ENCODE assay signal across 32 cellular contexts in the genomic region with DNA sequence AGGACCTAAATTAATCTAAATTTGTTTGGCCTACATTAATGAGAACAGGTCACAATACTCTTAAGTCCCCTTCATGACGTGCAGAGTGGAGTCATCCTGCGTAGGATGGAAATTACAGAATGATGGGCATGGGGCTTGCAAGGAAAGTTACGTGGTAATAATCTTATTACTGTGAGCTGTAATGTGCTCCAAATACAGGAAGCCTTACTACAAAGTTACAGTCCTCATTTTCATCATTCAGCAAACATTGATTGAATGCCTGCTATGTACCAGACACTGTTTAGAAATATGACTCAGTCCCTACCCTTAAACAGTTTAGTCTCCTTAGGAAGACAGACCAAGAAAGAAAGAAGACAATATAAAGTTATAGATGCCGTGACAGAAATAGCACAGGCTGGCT. TPM values are rescaled to one million over a fixed set of nuclear protein-coding genes. Genes with fewer than 3 reads are reported as not detected.
DNase-seq lines count a peak whose midpoint lies in the region; ATAC-seq and TF ChIP-seq lines count a peak whose summit lies in the region.
"Had no signal": no experiment of that assay in that cellular context is flagged by ENCODE, and none has a peak within 500 bp of the region (broad histone marks: within the 10 kb centered on the region; RNA-seq: fewer than 3 reads in every experiment).

No MANE protein-coding gene starts in this region.

- no peak overlapping the region for H3K4me2 ChIP-seq in SK-N-SH

- TF ChIP-seq EP300 in SK-N-SH (IDR thresholded peaks at IDR 0.05; ENCODE audit: borderline replicate concordance in 1 of 2, low read depth in 1 of 2, low read length in 1 of 2) = no peak
- TF ChIP-seq EP300 in ovary (IDR thresholded peaks at IDR 0.05) = no peak

- no peak for TF ChIP-seq POLR2A in ovary (IDR thresholded peaks at IDR 0.05)

- no peak for DNase-seq in SK-N-SH
- DNase-seq in choroid plexus epithelial cell (ENCODE audit: low read depth) = peak; percentile 56
- peak; percentile 88 for DNase-seq in iris pigment epithelial cell (ENCODE audit: low read depth)
- DNase-seq in NCI-H1105 treated with DMSO at 0.1 percent for 48 hours (lab: John Stamatoyannopoulos, UW) = no peak
- no peak for DNase-seq in ovary
- DNase-seq: activated CD4-positive, CD25-positive, alpha-beta regulatory T cell; activated T-cell treated with anti-CD3 and anti-CD28 coated beads, Interleukin-2, amount 50 U/mL, for 4 hours; Caco-2; DMS79; GOT3; NCI-H1092; NCI-H187; NCI-H2171; NCI-H510A treated with DMSO at 0.1 percent for 48 hours; NK-92 treated with Interleukin-12 subunit alpha and Interleukin-12 subunit beta, amount 100 ng/mL, for 24 hours; stimulated activated naive CD4-positive, alpha-beta T cell; upper lobe of right lung had no signal

- CTCF ChIA-PET in SK-N-SH (lab: Yijun Ruan, JAX) = interaction anchor here (0.6 to 1.3 kb wide), 4 partner anchors 26 to 457 kb away, joined by 3 to 9 read pairs (median 4); a partner anchor contains a TSS

- no peak for TF ChIP-seq CTCF in SK-N-SH (IDR thresholded peaks at IDR 0.05)
- no peak for TF ChIP-seq CTCF in choroid plexus epithelial cell (conservative IDR thresholded peaks at IDR 0.05; ENCODE audit: low read depth, low read length)
- no peak for TF ChIP-seq CTCF in ovary (IDR thresholded peaks at IDR 0.05)

- no peaks in the 10 kb centered on the region for H3K36me3 ChIP-seq in SK-N-SH (replicated peaks in 1 of 2; ENCODE audit: control insufficient read depth in 1 of 2, insufficient read depth in 2 of 2, low read length in 1 of 2)
- H3K36me3 ChIP-seq in ovary = no peaks in the 10 kb centered on the region
- H3K36me3 ChIP-seq: upper lobe of right lung had no signal

- no peak for TF ChIP-seq RAD21 in SK-N-SH (IDR thresholded peaks at IDR 0.05; ENCODE audit: low read length)

- H3K27ac ChIP-seq in SK-N-SH (ENCODE audit: low read depth in 2 of 2, low read length in 1 of 2) (no peak overlapping the region), ovary (no peak overlapping the region)
- H3K27ac ChIP-seq: 22Rv1, SK-N-MC, skin epidermis, upper lobe of right lung had no signal

- H3K79me2 ChIP-seq in SK-N-SH (ENCODE audit: insufficient read depth) = no peaks in the 10 kb centered on the region

- H4K20me1 ChIP-seq in SK-N-SH (ENCODE audit: insufficient read depth) = no peaks in the 10 kb centered on the region

- H3K9me3 ChIP-seq in SK-N-SH (no peaks in the 10 kb centered on the region), ovary (no peaks in the 10 kb centered on the region)
- H3K9me3 ChIP-seq: Caco-2, upper lobe of right lung had no signal

- H3K27me3 ChIP-seq in SK-N-SH (ENCODE audit: insufficient read depth) (no peaks in the 10 kb centered on the region), ovary (no peaks in the 10 kb centered on the region)
- H3K27me3 ChIP-seq: upper lobe of right lung had no signal

- POLR2A ChIA-PET in SK-N-SH (lab: Yijun Ruan, JAX) = no interaction called here

- no peaks in the 10 kb centered on the region for H3F3A ChIP-seq in SK-N-SH (replicated peaks; ENCODE audit: insufficient read depth)

- intact Hi-C loops in ovary (cut with DNase I) = no loop called here

- H3K4me3 ChIP-seq in SK-N-SH (ENCODE audit: low read depth in 2 of 2, low read length in 1 of 2) (no peak overlapping the region), choroid plexus epithelial cell (ENCODE audit: low read depth, low read length) (no peak overlapping the region), ovary (no peak overlapping the region)
- H3K4me3 ChIP-seq: K562, SK-N-MC, skin epidermis, upper lobe of right lung had no signal

- H2AFZ ChIP-seq in SK-N-SH (ENCODE audit: low read depth) = no peak overlapping the region

- no peaks in the 10 kb centered on the region for H3K9me2 ChIP-seq in SK-N-SH

- 70% methylated on average over 4 of the region's 4 CpGs for WGBS in SK-N-SH (ENCODE audit: low lambda C conversion rate)
- 94 to 98% (median 97%) methylated on average over 4 of the region's 4 CpGs for WGBS in ovary, 3 donors

- no peak overlapping the region for H3K9ac ChIP-seq in SK-N-SH

- ATAC-seq in SK-N-SH treated with all-trans-retinoic acid at 6 μM for 48 hours = peak; percentile 66; the same call in 2 of the 3 replicates
- ATAC-seq in GM19328 (IDR thresholded peaks at IDR 0.05; ENCODE audit: unreplicated experiment) = no peak
- ATAC-seq in HG02610 (IDR thresholded peaks at IDR 0.05; ENCODE audit: unreplicated experiment) = no peak
- ATAC-seq: activated T-cell treated with anti-CD3 and anti-CD28 coated beads, Interleukin-2, amount 50 U/mL, for 4 hours; K562; upper lobe of right lung had no signal

- no peaks in the 10 kb centered on the region; a peak in 1 of 4 replicates for H3K4me1 ChIP-seq in SK-N-SH (ENCODE audit: control insufficient read depth in 1 of 2, insufficient read depth in 2 of 2, low read depth in 1 of 2, low read length in 1 of 2)
- no peaks in the 10 kb centered on the region for H3K4me1 ChIP-seq in ovary (ENCODE audit: insufficient read depth)
- H3K4me1 ChIP-seq: upper lobe of right lung had no signal

TF ChIP-seq in SK-N-SH treated with all-trans-retinoic acid at 6 μM for 48 hours, 23 proteins besides CTCF, POLR2A, EP300 and RAD21 (continues in another document):
- TF ChIP-seq ZFP3 (CRISPR knock-in tag; IDR thresholded peaks at IDR 0.05) (0 out of 2 replicates have a peak, but pooled peaks have one; percentile 65), TOX (CRISPR knock-in tag; IDR thresholded peaks at IDR 0.05; ENCODE audit: borderline replicate concordance) (no peak), ISL1 (CRISPR knock-in tag; IDR thresholded peaks at IDR 0.05) (peak; percentile 77), SNAI2 (CRISPR knock-in tag; IDR thresholded peaks at IDR 0.05) (peak; percentile 94; the same call in 1 of the 2 replicates), ARNTL (CRISPR knock-in tag; IDR thresholded peaks at IDR 0.05; ENCODE audit: borderline replicate concordance, low read depth) (no peak), TCF4 (CRISPR knock-in tag; IDR thresholded peaks at IDR 0.05; ENCODE audit: borderline replicate concordance) (no peak), BACH2 (CRISPR knock-in tag; IDR thresholded peaks at IDR 0.05; ENCODE audit: borderline replicate concordance) (no peak)
- TF ChIP-seq, protein P1, sequence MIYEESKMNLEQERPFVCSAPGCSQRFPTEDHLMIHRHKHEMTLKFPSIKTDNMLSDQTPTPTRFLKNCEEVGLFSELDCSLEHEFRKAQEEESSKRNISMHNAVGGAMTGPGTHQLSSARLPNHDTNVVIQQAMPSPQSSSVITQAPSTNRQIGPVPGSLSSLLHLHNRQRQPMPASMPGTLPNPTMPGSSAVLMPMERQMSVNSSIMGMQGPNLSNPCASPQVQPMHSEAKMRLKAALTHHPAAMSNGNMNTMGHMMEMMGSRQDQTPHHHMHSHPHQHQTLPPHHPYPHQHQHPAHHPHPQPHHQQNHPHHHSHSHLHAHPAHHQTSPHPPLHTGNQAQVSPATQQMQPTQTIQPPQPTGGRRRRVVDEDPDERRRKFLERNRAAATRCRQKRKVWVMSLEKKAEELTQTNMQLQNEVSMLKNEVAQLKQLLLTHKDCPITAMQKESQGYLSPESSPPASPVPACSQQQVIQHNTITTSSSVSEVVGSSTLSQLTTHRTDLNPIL (CRISPR knock-in tag; IDR thresholded peaks at IDR 0.05; ENCODE audit: low read depth) = peak; percentile 78; the same call in 1 of the 2 replicates

TF ChIP-seq in SK-N-SH, 30 proteins besides CTCF, POLR2A, EP300 and RAD21 (continues in another document):
- TF ChIP-seq, protein P2, sequence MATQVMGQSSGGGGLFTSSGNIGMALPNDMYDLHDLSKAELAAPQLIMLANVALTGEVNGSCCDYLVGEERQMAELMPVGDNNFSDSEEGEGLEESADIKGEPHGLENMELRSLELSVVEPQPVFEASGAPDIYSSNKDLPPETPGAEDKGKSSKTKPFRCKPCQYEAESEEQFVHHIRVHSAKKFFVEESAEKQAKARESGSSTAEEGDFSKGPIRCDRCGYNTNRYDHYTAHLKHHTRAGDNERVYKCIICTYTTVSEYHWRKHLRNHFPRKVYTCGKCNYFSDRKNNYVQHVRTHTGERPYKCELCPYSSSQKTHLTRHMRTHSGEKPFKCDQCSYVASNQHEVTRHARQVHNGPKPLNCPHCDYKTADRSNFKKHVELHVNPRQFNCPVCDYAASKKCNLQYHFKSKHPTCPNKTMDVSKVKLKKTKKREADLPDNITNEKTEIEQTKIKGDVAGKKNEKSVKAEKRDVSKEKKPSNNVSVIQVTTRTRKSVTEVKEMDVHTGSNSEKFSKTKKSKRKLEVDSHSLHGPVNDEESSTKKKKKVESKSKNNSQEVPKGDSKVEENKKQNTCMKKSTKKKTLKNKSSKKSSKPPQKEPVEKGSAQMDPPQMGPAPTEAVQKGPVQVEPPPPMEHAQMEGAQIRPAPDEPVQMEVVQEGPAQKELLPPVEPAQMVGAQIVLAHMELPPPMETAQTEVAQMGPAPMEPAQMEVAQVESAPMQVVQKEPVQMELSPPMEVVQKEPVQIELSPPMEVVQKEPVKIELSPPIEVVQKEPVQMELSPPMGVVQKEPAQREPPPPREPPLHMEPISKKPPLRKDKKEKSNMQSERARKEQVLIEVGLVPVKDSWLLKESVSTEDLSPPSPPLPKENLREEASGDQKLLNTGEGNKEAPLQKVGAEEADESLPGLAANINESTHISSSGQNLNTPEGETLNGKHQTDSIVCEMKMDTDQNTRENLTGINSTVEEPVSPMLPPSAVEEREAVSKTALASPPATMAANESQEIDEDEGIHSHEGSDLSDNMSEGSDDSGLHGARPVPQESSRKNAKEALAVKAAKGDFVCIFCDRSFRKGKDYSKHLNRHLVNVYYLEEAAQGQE (IDR thresholded peaks at IDR 0.05; ENCODE audit: low read depth, low read length) = no peak
- TF ChIP-seq SMC3 (IDR thresholded peaks at IDR 0.05; ENCODE audit: low read depth, low read length) (no peak), SIN3A (IDR thresholded peaks at IDR 0.05; ENCODE audit: borderline replicate concordance, low read depth, low read length) (no peak), FOXJ3 (CRISPR knock-in tag; IDR thresholded peaks at IDR 0.05) (no peak), NFIC (IDR thresholded peaks at IDR 0.05; ENCODE audit: borderline replicate concordance) (no peak), RXRA (IDR thresholded peaks at IDR 0.05; ENCODE audit: borderline replicate concordance, low read depth) (no peak), FOSL2 (IDR thresholded peaks at IDR 0.05; ENCODE audit: borderline replicate concordance, low read depth) (no peak), YY1 (IDR thresholded peaks at IDR 0.05; ENCODE audit: low read depth) (no peak)
- TF ChIP-seq, protein P3, sequence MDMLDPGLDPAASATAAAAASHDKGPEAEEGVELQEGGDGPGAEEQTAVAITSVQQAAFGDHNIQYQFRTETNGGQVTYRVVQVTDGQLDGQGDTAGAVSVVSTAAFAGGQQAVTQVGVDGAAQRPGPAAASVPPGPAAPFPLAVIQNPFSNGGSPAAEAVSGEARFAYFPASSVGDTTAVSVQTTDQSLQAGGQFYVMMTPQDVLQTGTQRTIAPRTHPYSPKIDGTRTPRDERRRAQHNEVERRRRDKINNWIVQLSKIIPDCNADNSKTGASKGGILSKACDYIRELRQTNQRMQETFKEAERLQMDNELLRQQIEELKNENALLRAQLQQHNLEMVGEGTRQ (IDR thresholded peaks at IDR 0.05; ENCODE audit: borderline replicate concordance, low read depth, low read length) = no peak

RNA-seq across cellular contexts. Expression of a gene that starts 9.4 kb away (rescaled TPM):
- polyA plus RNA-seq in SK-N-SH (2012; rRNA removed) (not detected in 2 replicates), ovary (not detected)
- not detected in 2 replicates for polyA plus RNA-seq in SK-N-SH (2012; cell fraction: cytosol; rRNA removed)
- not detected in 2 replicates for polyA plus RNA-seq in SK-N-SH (2012; cell fraction: nucleus; rRNA removed)
- total RNA-seq in ovary = not detected
- total RNA-seq: activated T-cell treated with anti-CD3 and anti-CD28 coated beads, Interleukin-2, amount 50 U/mL, for 4 hours; Caco-2; cerebellum; frontal cortex; HT1080; K562; osteocyte; renal cortical epithelial cell; temporal lobe; upper lobe of right lung had no signal
- polyA plus RNA-seq: CD14-positive monocyte, K562, neural cell had no signal

Comparison
In these comparisons a context has a peak if more than half of its experiments do, and no peak if none do; other contexts are left out.
1. DNase-seq: peak in choroid plexus epithelial cell (single experiment) and iris pigment epithelial cell (single experiment); none in SK-N-SH (single experiment), NCI-H1105 treated with DMSO at 0.1 percent for 48 hours (single experiment) and ovary (0 of 5).